ENCODE assay signal across 5 cellular contexts in genomic region chr6:134386482-134386881, GRCh38.
DNase-seq lines count a peak whose midpoint lies in the region; ATAC-seq, FAIRE-seq and TF ChIP-seq lines count a peak whose summit lies in the region.
"Not testable (repeated sequence)": the region's sequence is repeated elsewhere in the genome, so short reads cannot be mapped to it uniquely, and the experiment has no call there.

No MANE protein-coding gene starts in this region.

- TF ChIP-seq EP300 in K562 (IDR thresholded peaks at IDR 0.05; ENCODE audit: low read length) = not testable (repeated sequence)

- peak overlapping the region; percentile 46 for H3K27ac Mint-ChIP-seq in CD8-positive, alpha-beta T cell
- H3K27ac Mint-ChIP-seq in progenitor cell of endocrine pancreas = peak overlapping the region; percentile 71

- ATAC-seq in CD8-positive, alpha-beta T cell; DND-41 (ENCODE audit: insufficient read depth, low read depth); K562: not testable (repeated sequence)

- intact Hi-C loops in CD8-positive, alpha-beta T cell (cut with DNase I, micrococcal nuclease) = loop anchor here (5.0 to 10.0 kb wide), 2 partner anchors 212 to 256 kb away; no protein-coding TSS in a partner anchor
- intact Hi-C loops in K562 (cut with micrococcal nuclease) = not testable (repeated sequence)

- not testable (repeated sequence) for TF ChIP-seq POLR2A in K562 (conservative IDR thresholded peaks at IDR 0.05)

- not testable (repeated sequence) for H3K27me3 ChIP-seq in CD8-positive, alpha-beta T cell (ENCODE audit: insufficient read depth, low read length); DND-41 (ENCODE audit: insufficient read depth, low read length, poor library complexity); K562 (ENCODE audit: control insufficient read depth in 2 of 2, insufficient read depth in 2 of 2, low read length in 2 of 2)

- POLR2A ChIA-PET in CD8-positive, alpha-beta T cell (lab: Charles Lee) = not testable (repeated sequence)
- POLR2A ChIA-PET in HEK293 (lab: Yijun Ruan, JAX) = interaction anchor here (0.6 kb wide), 1 partner anchor 127 kb away, joined by 6 read pairs; no protein-coding TSS in a partner anchor
- POLR2A ChIA-PET in K562 (lab: Yijun Ruan, JAX) = interaction anchor here (0.6 to 1.5 kb wide), 2 partner anchors 8 to 25 kb away, joined by 3 to 6 read pairs; no protein-coding TSS in a partner anchor

- not testable (repeated sequence) for H3K9me3 ChIP-seq in CD8-positive, alpha-beta T cell (ENCODE audit: low read length); DND-41 (ENCODE audit: insufficient read depth, low read length, severe bottlenecking); HEK293 (ENCODE audit: control insufficient read depth, insufficient read depth, low read depth, low read length); K562 (replicated peaks; ENCODE audit: control insufficient read depth, insufficient read depth, low read depth, low read length)

- TF ChIP-seq RAD21 in K562 (CRISPR knock-in tag; conservative IDR thresholded peaks at IDR 0.05 in 1 of 2, IDR thresholded peaks at IDR 0.05 in 1 of 2) = not testable (repeated sequence)

- 0 out of 2 replicates have a peak overlapping the region, but pooled peaks have one; percentile 4 for H2AFZ ChIP-seq in DND-41 (ENCODE audit: low read depth, low read length)
- H2AFZ ChIP-seq in K562 (ENCODE audit: low read depth, low read length) = not testable (repeated sequence)

- not testable (repeated sequence) for H3K36me3 Mint-ChIP-seq in CD8-positive, alpha-beta T cell; progenitor cell of endocrine pancreas (ENCODE audit: insufficient read depth)

- not testable (repeated sequence) for H3K79me2 ChIP-seq in DND-41 (ENCODE audit: insufficient read depth, low read length); K562 (ENCODE audit: control insufficient read depth, insufficient read depth, low read length)

- in situ Hi-C loops in K562 (cut with MboI) = not testable (repeated sequence)

- H3K4me2 ChIP-seq in DND-41 (ENCODE audit: insufficient read depth, low read length); K562 (ENCODE audit: insufficient read depth, low read length): not testable (repeated sequence)

- not testable (repeated sequence) for H4K20me1 ChIP-seq in DND-41 (ENCODE audit: insufficient read depth, low read length); K562 (replicated peaks; ENCODE audit: control insufficient read depth, insufficient read depth, low read length)

- not testable (repeated sequence) for H3K36me3 ChIP-seq in CD8-positive, alpha-beta T cell (ENCODE audit: insufficient read depth, low read length); DND-41 (ENCODE audit: insufficient read depth, low read length); HEK293 (ENCODE audit: control insufficient read depth in 2 of 2, insufficient read depth in 1 of 2, low read length in 2 of 2); K562 (ENCODE audit: control insufficient read depth, insufficient read depth, low read length)

- H3K9me3 Mint-ChIP-seq in CD8-positive, alpha-beta T cell; progenitor cell of endocrine pancreas (ENCODE audit: low read depth): not testable (repeated sequence)

- not testable (repeated sequence) for DNase-seq in CD8-positive, alpha-beta T cell; DND-41; K562 (ENCODE audit: extremely low read depth in 1 of 4, low spot score in 3 of 4); progenitor cell of endocrine pancreas (ENCODE audit: low spot score, unreplicated experiment)

- H3K27me3 Mint-ChIP-seq in CD8-positive, alpha-beta T cell (ENCODE audit: low read depth); progenitor cell of endocrine pancreas: not testable (repeated sequence)

- TF ChIP-seq CTCF in CD8-positive, alpha-beta T cell (IDR thresholded peaks at IDR 0.05); DND-41 (IDR thresholded peaks at IDR 0.05; ENCODE audit: borderline replicate concordance, extremely low read depth, low read length, poor library complexity, severe bottlenecking); HEK293 (tag by site-specific recombination; IDR thresholded peaks at IDR 0.05); K562 (IDR thresholded peaks at IDR 0.05 in 2 of 3, conservative IDR thresholded peaks at IDR 0.05 in 1 of 3; ENCODE audit: insufficient read depth in 2 of 3, low read depth in 1 of 3, low read length in 3 of 3); progenitor cell of endocrine pancreas (IDR thresholded peaks at IDR 0.05; ENCODE audit: unreplicated experiment): not testable (repeated sequence)

- BruUV-seq in K562 (replicated peaks; lab: Mats Ljungman, UMichigan) = not testable (repeated sequence)

- H3K9ac ChIP-seq in DND-41 (ENCODE audit: low read depth, low read length); K562 (ENCODE audit: insufficient read depth in 1 of 2, low read depth in 2 of 2, low read length in 2 of 2): not testable (repeated sequence)

- not testable (repeated sequence) for H3K4me1 Mint-ChIP-seq in CD8-positive, alpha-beta T cell (ENCODE audit: low read depth)
- H3K4me1 Mint-ChIP-seq in progenitor cell of endocrine pancreas (ENCODE audit: low read depth) = peaks cover 18% of the 10 kb centered on the region

- not testable (repeated sequence) for H3K4me3 ChIP-seq in CD8-positive, alpha-beta T cell (ENCODE audit: low read depth, low read length); DND-41 (ENCODE audit: low read depth in 1 of 2, low read length in 2 of 2); HEK293 (ENCODE audit: low read depth, low read length); K562

- not testable (repeated sequence) for H3K4me1 ChIP-seq in CD8-positive, alpha-beta T cell (ENCODE audit: insufficient read depth, low read length); DND-41 (ENCODE audit: insufficient read depth, low read length); HEK293 (ENCODE audit: control insufficient read depth, insufficient read depth, low read length); K562 (replicated peaks in 1 of 2; ENCODE audit: control insufficient read depth in 2 of 2, insufficient read depth in 2 of 2, low read length in 2 of 2)

- H3K27ac ChIP-seq in CD8-positive, alpha-beta T cell (ENCODE audit: low read depth, low read length); DND-41 (ENCODE audit: low read length); HEK293 (ENCODE audit: extremely low read depth, low read depth, low read length); K562 (ENCODE audit: extremely low read depth, low read depth, low read length): not testable (repeated sequence)

- FAIRE-seq in K562 (lab: Jason Lieb, UNC) = not testable (repeated sequence)

- not testable (repeated sequence) for H3K9me1 ChIP-seq in K562 (ENCODE audit: control insufficient read depth, insufficient read depth, low read length)

- CTCF ChIA-PET in CD8-positive, alpha-beta T cell (lab: Charles Lee); K562 (lab: Yijun Ruan, JAX; ENCODE audit: low intra/inter-chr PET ratio): not testable (repeated sequence)
- CTCF ChIA-PET in HEK293 (lab: Yijun Ruan, JAX) = interaction anchor here (0.9 kb wide), 1 partner anchor 389 kb away, joined by 3 read pairs; no protein-coding TSS in a partner anchor

- not testable (repeated sequence) for H3K4me3 Mint-ChIP-seq in CD8-positive, alpha-beta T cell; progenitor cell of endocrine pancreas (ENCODE audit: low read depth)

- WGBS in K562 (ENCODE audit: insufficient coverage, low coverage, missing lambda C conversion rate) = 31% methylated on average over 5 of the region's 6 CpGs

TF ChIP-seq in HEK293, 187 proteins besides CTCF, POLR2A, EP300 and RAD21:
- TF ChIP-seq ZNF146 (tag by site-specific recombination; IDR thresholded peaks at IDR 0.05) (peak; percentile 98), ZNF580 (tag by site-specific recombination; IDR thresholded peaks at IDR 0.05) (peak; percentile 71)

TF ChIP-seq in K562, 482 proteins besides CTCF, POLR2A, EP300 and RAD21:
- TF ChIP-seq BCOR (IDR thresholded peaks at IDR 0.05) = peak; percentile 52; the same call in 1 of the 2 replicates
- TF ChIP-seq RBM25 (IDR thresholded peaks at IDR 0.05; ENCODE audit: low read depth, low read length, severe bottlenecking) = peak; percentile 31
- peak; percentile 93 for TF ChIP-seq ZNF146 (CRISPR knock-in tag; IDR thresholded peaks at IDR 0.05; ENCODE audit: unreplicated experiment)
